10 cellular contexts compared by ENCODE assay signal in genomic region chr16:1535391-1536291, GRCh38. TPM values are rescaled to one million over a fixed set of nuclear protein-coding genes. Genes with fewer than 3 reads are reported as not detected.
DNase-seq lines count a peak whose midpoint lies in the region; ATAC-seq, FAIRE-seq and TF ChIP-seq lines count a peak whose summit lies in the region.
"Had no signal": no experiment of that assay in that cellular context is flagged by ENCODE, and none has a peak within 500 bp of the region (broad histone marks: within the 10 kb centered on the region; RNA-seq: fewer than 3 reads in every experiment).

No MANE protein-coding gene starts in this region.

- H3K27me3 Mint-ChIP-seq in activated CD4-positive, alpha-beta T cell treated with anti-CD3 and anti-CD28 coated beads for 36 hours, result no peaks in the 10 kb centered on the region
- peaks cover 2% of the 10 kb centered on the region for H3K27me3 Mint-ChIP-seq in astrocyte (ENCODE audit: low read depth, unreplicated experiment)
- H3K27me3 Mint-ChIP-seq in endodermal cell (ENCODE audit: insufficient read depth), result no peaks in the 10 kb centered on the region

- peaks cover 20% of the 10 kb centered on the region for H3K79me2 ChIP-seq in astrocyte (ENCODE audit: insufficient read depth, low read length)

- ATAC-seq in activated CD4-positive, alpha-beta T cell treated with anti-CD3 and anti-CD28 coated beads for 36 hours, result peak; percentile 37
- ATAC-seq in left lung (no peak), GM18519 (IDR thresholded peaks at IDR 0.05; ENCODE audit: low FRiP score, unreplicated experiment) (no peak), HG02759 (IDR thresholded peaks at IDR 0.05; ENCODE audit: unreplicated experiment) (no peak)
- ATAC-seq: A549 had no signal

- peaks cover 49% of the 10 kb centered on the region for H3K4me1 Mint-ChIP-seq in activated CD4-positive, alpha-beta T cell treated with anti-CD3 and anti-CD28 coated beads for 36 hours
- H3K4me1 Mint-ChIP-seq in astrocyte (ENCODE audit: low read depth, unreplicated experiment), result no peaks in the 10 kb centered on the region
- no peaks in the 10 kb centered on the region for H3K4me1 Mint-ChIP-seq in endodermal cell

- peak overlapping the region; percentile 64 for H3K4me2 ChIP-seq in astrocyte (ENCODE audit: low read length)
- H3K4me2 ChIP-seq: A549 had no signal

- peak overlapping the region; percentile 95 for H3K4me3 Mint-ChIP-seq in activated CD4-positive, alpha-beta T cell treated with anti-CD3 and anti-CD28 coated beads for 36 hours
- H3K4me3 Mint-ChIP-seq in astrocyte (ENCODE audit: unreplicated experiment) (no peak overlapping the region), endodermal cell (no peak overlapping the region)

- 92 to 94% methylated on average over 23 to 39 of the region's 39 CpGs for WGBS in endodermal cell (ENCODE audit: insufficient coverage in 1 of 2, insufficient read length in 1 of 2), 2 experiments

- H2AFZ ChIP-seq in astrocyte (ENCODE audit: low read depth, low read length), result no peak overlapping the region

- H3K27ac ChIP-seq in astrocyte (ENCODE audit: low read depth, low read length), result no peak overlapping the region
- peak overlapping the region; percentile 82 for H3K27ac ChIP-seq in left lung
- peak overlapping the region; percentile 79 for H3K27ac ChIP-seq in subcutaneous abdominal adipose tissue (ENCODE audit: low read depth, low read length)
- H3K27ac ChIP-seq in endodermal cell (ENCODE audit: low read depth, low read length), result no peak overlapping the region
- H3K27ac ChIP-seq: A549 had no signal

- FAIRE-seq in astrocyte (lab: Jason Lieb, UNC), result no peak
- FAIRE-seq: A549 had no signal

- TF ChIP-seq CTCF in astrocyte (IDR thresholded peaks at IDR 0.05; ENCODE audit: insufficient read depth, low read depth, low read length) (no peak), left lung (IDR thresholded peaks at IDR 0.05) (no peak), endodermal cell (conservative IDR thresholded peaks at IDR 0.05) (no peak)

- H3K4me1 ChIP-seq in astrocyte (ENCODE audit: insufficient read depth, low read length), result peaks cover 4% of the 10 kb centered on the region
- peaks cover 14 to 49% of the 10 kb centered on the region in 2 donors for H3K4me1 ChIP-seq in left lung
- H3K4me1 ChIP-seq in subcutaneous abdominal adipose tissue (ENCODE audit: control insufficient read depth in 5 of 5, insufficient read depth in 5 of 5, low read length in 5 of 5), result peaks cover 4 to 92% (median 85%) of the 10 kb centered on the region in 5 donors
- H3K4me1 ChIP-seq in endodermal cell (ENCODE audit: control insufficient read depth, insufficient read depth, low read length), result no peaks in the 10 kb centered on the region
- H3K4me1 ChIP-seq: A549 had no signal

- H3K36me3 Mint-ChIP-seq in activated CD4-positive, alpha-beta T cell treated with anti-CD3 and anti-CD28 coated beads for 36 hours (ENCODE audit: low read depth), result peaks cover 45% of the 10 kb centered on the region
- peaks cover 4% of the 10 kb centered on the region for H3K36me3 Mint-ChIP-seq in astrocyte (ENCODE audit: low read depth, unreplicated experiment)
- H3K36me3 Mint-ChIP-seq in endodermal cell (ENCODE audit: low read depth), result no peaks in the 10 kb centered on the region

- H3K27me3 ChIP-seq in astrocyte (ENCODE audit: insufficient read depth, low read length) (no peaks in the 10 kb centered on the region), left lung (peaks cover 0 to 20% of the 10 kb centered on the region in 2 donors), subcutaneous abdominal adipose tissue (ENCODE audit: control insufficient read depth in 5 of 5, insufficient read depth in 4 of 5, low read length in 5 of 5) (peaks cover 12 to 40% (median 19%) of the 10 kb centered on the region in 5 donors), endodermal cell (ENCODE audit: control insufficient read depth, insufficient read depth, low read length, poor library complexity, severe bottlenecking) (no peaks in the 10 kb centered on the region)

- H3K9me3 ChIP-seq in astrocyte (ENCODE audit: insufficient read depth, low read depth, low read length) (no peaks in the 10 kb centered on the region), left lung (no peaks in the 10 kb centered on the region), subcutaneous abdominal adipose tissue (ENCODE audit: control insufficient read depth in 5 of 5, low read length in 5 of 5) (no peaks in the 10 kb centered on the region), endodermal cell (ENCODE audit: control insufficient read depth, low read length) (no peaks in the 10 kb centered on the region)
- H3K9me3 ChIP-seq: A549 had no signal

- CTCF ChIA-PET in activated CD4-positive, alpha-beta T cell treated with anti-CD3 and anti-CD28 coated beads for 36 hours (lab: Charles Lee), result interaction anchor here (0.7 kb wide), 2 partner anchors 22 to 108 kb away, joined by 3 read pairs; no protein-coding TSS in a partner anchor

- H4K20me1 ChIP-seq in astrocyte (ENCODE audit: insufficient read depth, low read length), result peaks cover 11% of the 10 kb centered on the region

- H3K9ac ChIP-seq in astrocyte (ENCODE audit: low read length) (no peak overlapping the region), subcutaneous abdominal adipose tissue (ENCODE audit: low read length in 5 of 5) (peak overlapping the region in 4 of 5 donors; percentile 59 to 82 (median 76)), endodermal cell (ENCODE audit: extremely low read depth, low read length, poor library complexity, severe bottlenecking) (no peak overlapping the region)

- no peaks in the 10 kb centered on the region for H3K9me3 Mint-ChIP-seq in activated CD4-positive, alpha-beta T cell treated with anti-CD3 and anti-CD28 coated beads for 36 hours (ENCODE audit: low read depth)
- no peaks in the 10 kb centered on the region for H3K9me3 Mint-ChIP-seq in astrocyte (ENCODE audit: unreplicated experiment)
- H3K9me3 Mint-ChIP-seq in endodermal cell, result no peaks in the 10 kb centered on the region

- intact Hi-C loops in activated CD4-positive, alpha-beta T cell treated with anti-CD3 and anti-CD28 coated beads for 36 hours (cut with DNase I, micrococcal nuclease), result loop anchor here (1.0 to 5.0 kb wide), 8 partner anchors 8 to 237 kb away; partner anchors contain the start of genes CRAMP1 (in 2 of the 2), IFT140 (in 2 of the 2), EME2 (in 1 of the 2) and JPT2 (in 1 of the 2)
- intact Hi-C loops in left lung (cut with DNase I), result no loop called here

- POLR2A ChIA-PET in activated CD4-positive, alpha-beta T cell treated with anti-CD3 and anti-CD28 coated beads for 36 hours (lab: Charles Lee), result interaction anchor here (0.6 to 0.7 kb wide), 3 partner anchors 116 to 233 kb away, joined by 3 to 7 read pairs (median 6); no protein-coding TSS in a partner anchor

- peak overlapping the region; percentile 39 for H3K4me3 ChIP-seq in astrocyte (ENCODE audit: insufficient read depth, low read depth, low read length)
- peak overlapping the region; percentile 51 to 54 for H3K4me3 ChIP-seq in left lung
- H3K4me3 ChIP-seq in subcutaneous abdominal adipose tissue (ENCODE audit: low read depth in 1 of 5, low read length in 5 of 5), result peak overlapping the region; percentile 53 to 92 (median 79)
- no peak overlapping the region for H3K4me3 ChIP-seq in endodermal cell (ENCODE audit: low read length)
- H3K4me3 ChIP-seq: A549 had no signal

- H3K27ac Mint-ChIP-seq in activated CD4-positive, alpha-beta T cell treated with anti-CD3 and anti-CD28 coated beads for 36 hours, result peak overlapping the region; percentile 94
- no peak overlapping the region for H3K27ac Mint-ChIP-seq in astrocyte (ENCODE audit: unreplicated experiment)
- no peak overlapping the region for H3K27ac Mint-ChIP-seq in endodermal cell

- DNase-seq in activated CD4-positive, alpha-beta T cell treated with anti-CD3 and anti-CD28 coated beads for 36 hours, result peak; percentile 57
- no peak for DNase-seq in activated CD4-positive, alpha-beta T cell treated with anti-CD3 and anti-CD28 coated beads for 4 hours
- DNase-seq in astrocyte (ENCODE audit: low read depth), result no peak
- peak in 1 of 2 donors; percentile 75 for DNase-seq in left lung
- DNase-seq in endodermal cell, result no peak

- H3K36me3 ChIP-seq in astrocyte (ENCODE audit: insufficient read depth, low read length) (no peaks in the 10 kb centered on the region), left lung (peaks cover 0 to 47% of the 10 kb centered on the region in 2 donors), subcutaneous abdominal adipose tissue (ENCODE audit: control insufficient read depth in 5 of 5, insufficient read depth in 5 of 5, low read length in 5 of 5) (peaks cover 0 to 46% (median 43%) of the 10 kb centered on the region in 5 donors), endodermal cell (ENCODE audit: control insufficient read depth, insufficient read depth, low read length) (no peaks in the 10 kb centered on the region)

RNA-seq across cellular contexts. Expression of gene TMEM204, which starts 2.2 kb away (rescaled TPM):
- total RNA-seq in activated CD4-positive, alpha-beta T cell treated with anti-CD3 and anti-CD28 coated beads for 36 hours, result 10 to 100 TPM; 12.6 to 17.5 TPM
- total RNA-seq in astrocyte, result not detected in 2 replicates
- 10 to 100 TPM; 26.6 to 28.7 TPM for total RNA-seq in left lung
- total RNA-seq in endodermal cell, result not detected
- 0.32 TPM for polyA plus RNA-seq in endodermal cell (2013, experiment 1 of 2)
- polyA plus RNA-seq in endodermal cell (2013, experiment 2 of 2), result 0.66 TPM
- polyA plus RNA-seq: A549 had no signal

RNA-seq across cellular contexts. Expression of gene TELO2, which starts 42.5 kb away (rescaled TPM):
- 10 to 100 TPM; 48.1 to 60.0 TPM for total RNA-seq in activated CD4-positive, alpha-beta T cell treated with anti-CD3 and anti-CD28 coated beads for 36 hours
- total RNA-seq in astrocyte (21.1 and 22.0 TPM in 2 replicates), left lung (10 to 100 TPM; 34.9 to 38.6 TPM), endodermal cell (10 to 100 TPM; 85.0 to 91.7 TPM)
- 41.8 TPM for polyA plus RNA-seq in endodermal cell (2013, experiment 1 of 2)
- 36.9 TPM for polyA plus RNA-seq in endodermal cell (2013, experiment 2 of 2)

RNA-seq across cellular contexts. Expression of gene PTX4, which starts 46.9 kb away (rescaled TPM):
- total RNA-seq in activated CD4-positive, alpha-beta T cell treated with anti-CD3 and anti-CD28 coated beads for 36 hours, result not detected
- total RNA-seq in astrocyte (not detected in 2 replicates), left lung (not detected), endodermal cell (not detected)
- not detected for polyA plus RNA-seq in endodermal cell (2013, experiment 1 of 2)
- not detected for polyA plus RNA-seq in endodermal cell (2013, experiment 2 of 2)
- total RNA-seq: HT1080 had no signal
- polyA plus RNA-seq: A549 had no signal

Comparison
In these comparisons a context has a peak if more than half of its experiments do, and no peak if none do; other contexts are left out.
1. H3K27ac ChIP-seq: peak in left lung (2 of 2) and subcutaneous abdominal adipose tissue (single experiment); none in astrocyte (single experiment) and endodermal cell (single experiment).
2. H3K9ac ChIP-seq: peak in subcutaneous abdominal adipose tissue (4 of 5); none in astrocyte (single experiment) and endodermal cell (single experiment).
3. RNA of gene TMEM204, which starts 2.2 kb away (total RNA-seq): 26.6 to 28.7 TPM in left lung and 12.6 to 17.5 TPM in activated CD4-positive, alpha-beta T cell treated with anti-CD3 and anti-CD28 coated beads for 36 hours; not detected in endodermal cell and not detected in astrocyte; every median in the first group is over 10 times any median in the second.
4. intact Hi-C loops: an anchor here in activated CD4-positive, alpha-beta T cell treated with anti-CD3 and anti-CD28 coated beads for 36 hours (1.0 to 5.0 kb wide); none called in left lung.